Comparison of ENCODE assay signal across 22 cellular contexts in the genomic region with DNA sequence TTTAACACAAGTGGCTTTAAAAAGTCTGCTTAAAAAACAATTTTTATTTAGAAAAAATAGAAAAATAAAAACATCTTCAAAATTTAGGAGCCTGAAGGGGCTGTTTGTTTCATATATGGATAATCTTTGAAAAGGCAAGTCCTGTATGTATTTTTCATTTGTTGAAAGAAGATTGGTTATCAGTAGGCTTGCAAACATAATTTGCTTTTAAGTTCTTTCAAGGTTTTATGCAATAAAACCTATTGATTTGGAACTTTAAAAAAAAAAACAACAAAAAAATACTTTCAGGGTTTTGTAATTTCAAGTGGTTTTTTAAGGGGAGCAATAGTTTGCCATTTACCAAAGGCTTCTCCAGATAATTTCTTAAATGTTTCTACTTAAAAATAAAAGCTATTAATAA. TPM values are rescaled to one million over a fixed set of nuclear protein-coding genes. Genes with fewer than 3 reads are reported as not detected.
"Had no signal": no experiment of that assay in that cellular context is flagged by ENCODE, and none has a peak within 500 bp of the region (broad histone marks: within the 10 kb centered on the region; RNA-seq: fewer than 3 reads in every experiment).

No MANE protein-coding gene starts in this region.

- H3K9me3 ChIP-seq: SK-N-SH had no signal

- DNase-seq: IMR-90, Kasumi-1, MM.1S, NCI-H1092 treated with DMSO at 0.1 percent for 48 hours, NCI-H1436, NCI-H187, NCI-H2029, NCI-H2081 treated with DMSO at 0.1 percent for 48 hours, NCI-H2171, NCI-H226, NCI-H446, NCI-H510A, NCI-H524 treated with DMSO at 0.1 percent for 48 hours, NCI-H69, NCI-H774, SHP77, SK-N-SH, SW 1271, T-cell had no signal

- H3K4me2 ChIP-seq: KMS-11, SK-N-SH had no signal

- H3K27ac ChIP-seq: KMS-11, RWPE1 had no signal

- ATAC-seq: T-cell had no signal

- H3K9ac ChIP-seq: KMS-11, SK-N-SH had no signal

RNA-seq across cellular contexts. Expression of a gene that starts 36.0 kb away (rescaled TPM):
- total RNA-seq: HT-29 had no signal
